In the genomic region with DNA sequence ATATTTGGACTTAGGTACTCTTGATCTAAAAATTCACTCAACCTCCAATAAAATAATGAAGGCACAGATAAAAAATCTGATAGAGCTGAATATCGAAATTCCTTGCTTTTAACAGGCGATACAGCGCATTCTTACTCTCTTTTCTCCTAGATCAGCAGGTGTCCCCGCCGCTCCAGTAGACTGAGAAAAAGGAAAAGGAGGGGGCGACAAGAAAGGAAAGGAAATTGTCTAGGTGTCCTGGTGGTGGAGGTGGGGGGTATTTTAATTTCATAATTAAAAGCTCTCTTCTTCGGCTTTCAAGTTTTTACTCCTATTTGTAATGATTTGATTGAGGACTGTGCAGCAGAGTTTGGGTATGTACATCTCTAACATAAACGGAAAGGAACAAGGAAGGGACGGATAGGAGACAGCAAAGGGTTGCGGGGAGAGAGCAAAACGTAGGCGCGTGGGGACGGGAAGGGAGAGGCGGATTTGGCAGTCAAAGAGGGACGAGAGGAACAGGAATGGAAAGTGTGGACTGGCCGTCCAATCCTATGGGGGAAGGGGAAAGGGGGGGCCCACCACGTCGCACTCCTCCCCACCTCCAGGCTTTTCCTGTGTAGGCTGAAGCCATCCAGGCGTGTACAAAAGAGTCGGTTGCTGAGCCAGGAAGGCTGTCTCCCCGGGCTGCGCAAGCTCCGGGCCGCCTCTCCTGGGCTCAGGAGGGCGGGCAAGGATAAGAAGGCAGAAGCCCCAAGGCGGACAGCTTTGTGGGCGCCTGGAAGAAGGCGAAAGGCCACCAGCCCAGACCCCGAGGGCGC, we compare ENCODE assay signal across 1 cellular context.
TF ChIP-seq lines count a peak whose summit lies in the region.

No MANE protein-coding gene starts in this region.

TF ChIP-seq in HEK293, 187 proteins besides CTCF, POLR2A, EP300 and RAD21 (continued from another document and continues in another):
- TF ChIP-seq, protein P1, sequence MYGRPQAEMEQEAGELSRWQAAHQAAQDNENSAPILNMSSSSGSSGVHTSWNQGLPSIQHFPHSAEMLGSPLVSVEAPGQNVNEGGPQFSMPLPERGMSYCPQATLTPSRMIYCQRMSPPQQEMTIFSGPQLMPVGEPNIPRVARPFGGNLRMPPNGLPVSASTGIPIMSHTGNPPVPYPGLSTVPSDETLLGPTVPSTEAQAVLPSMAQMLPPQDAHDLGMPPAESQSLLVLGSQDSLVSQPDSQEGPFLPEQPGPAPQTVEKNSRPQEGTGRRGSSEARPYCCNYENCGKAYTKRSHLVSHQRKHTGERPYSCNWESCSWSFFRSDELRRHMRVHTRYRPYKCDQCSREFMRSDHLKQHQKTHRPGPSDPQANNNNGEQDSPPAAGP (tag by site-specific recombination; IDR thresholded peaks at IDR 0.05) = no peak
- TF ChIP-seq ZNF416 (tag by site-specific recombination; IDR thresholded peaks at IDR 0.05) (no peak), ZNF561 (tag by site-specific recombination; IDR thresholded peaks at IDR 0.05; ENCODE audit: borderline replicate concordance) (no peak), WT1 (tag by site-specific recombination; IDR thresholded peaks at IDR 0.05) (peak; percentile 63), ZIC2 (tag by site-specific recombination; IDR thresholded peaks at IDR 0.05) (no peak), GLI2 (tag by site-specific recombination; IDR thresholded peaks at IDR 0.05; ENCODE audit: borderline replicate concordance, low read depth) (no peak), ZSCAN16 (tag by site-specific recombination; IDR thresholded peaks at IDR 0.05) (no peak), ZNF449 (tag by site-specific recombination; IDR thresholded peaks at IDR 0.05) (no peak), SCRT1 (tag by site-specific recombination; IDR thresholded peaks at IDR 0.05; ENCODE audit: borderline replicate concordance) (0 out of 2 replicates have a peak, but pooled peaks have one; percentile 37), SETDB1 (IDR thresholded peaks at IDR 0.05; ENCODE audit: insufficient read length, low read length) (no peak), ZBTB1 (tag by site-specific recombination; IDR thresholded peaks at IDR 0.05) (no peak), ZNF274 (IDR thresholded peaks at IDR 0.05; ENCODE audit: low read length) (no peak), ZNF274 (tag by site-specific recombination; IDR thresholded peaks at IDR 0.05; ENCODE audit: borderline replicate concordance) (no peak), ZNF626 (tag by site-specific recombination; IDR thresholded peaks at IDR 0.05) (no peak), YY2 (tag by site-specific recombination; IDR thresholded peaks at IDR 0.05) (no peak), ZSCAN23 (tag by site-specific recombination; IDR thresholded peaks at IDR 0.05) (no peak), ZNF830 (tag by site-specific recombination; IDR thresholded peaks at IDR 0.05; ENCODE audit: low read depth) (no peak), ZNF404 (tag by site-specific recombination; IDR thresholded peaks at IDR 0.05) (no peak), RBAK (tag by site-specific recombination; IDR thresholded peaks at IDR 0.05) (no peak), ZNF426 (tag by site-specific recombination; IDR thresholded peaks at IDR 0.05) (no peak), ZNF670 (tag by site-specific recombination; IDR thresholded peaks at IDR 0.05; ENCODE audit: low read depth) (no peak), BCL6B (tag by site-specific recombination; IDR thresholded peaks at IDR 0.05) (no peak), ZNF747 (tag by site-specific recombination; IDR thresholded peaks at IDR 0.05) (no peak), ZEB2 (tag by site-specific recombination; IDR thresholded peaks at IDR 0.05) (peak; percentile 55; the same call in 1 of the 2 replicates), SP7 (tag by site-specific recombination; IDR thresholded peaks at IDR 0.05) (peak; percentile 70; the same call in 1 of the 2 replicates), ZNF621 (tag by site-specific recombination; IDR thresholded peaks at IDR 0.05) (no peak), ZFHX2 (tag by site-specific recombination; conservative IDR thresholded peaks at IDR 0.05) (peak; percentile 96), ZNF555 (tag by site-specific recombination; conservative IDR thresholded peaks at IDR 0.05) (no peak), ZNF121 (tag by site-specific recombination; IDR thresholded peaks at IDR 0.05) (no peak), ZNF548 (tag by site-specific recombination; IDR thresholded peaks at IDR 0.05) (no peak), ZNF37A (tag by site-specific recombination; IDR thresholded peaks at IDR 0.05) (no peak), ZNF157 (tag by site-specific recombination; IDR thresholded peaks at IDR 0.05) (no peak), ZNF341 (tag by site-specific recombination; IDR thresholded peaks at IDR 0.05; ENCODE audit: low read depth) (peak; percentile 86), ZNF596 (tag by site-specific recombination; IDR thresholded peaks at IDR 0.05) (no peak), ZNF211 (tag by site-specific recombination; IDR thresholded peaks at IDR 0.05; ENCODE audit: low read depth) (no peak), ZNF23 (tag by site-specific recombination; IDR thresholded peaks at IDR 0.05; ENCODE audit: borderline replicate concordance) (no peak), ZNF707 (tag by site-specific recombination; IDR thresholded peaks at IDR 0.05) (no peak), ZNF423 (tag by site-specific recombination; IDR thresholded peaks at IDR 0.05) (no peak), ZNF175 (tag by site-specific recombination; IDR thresholded peaks at IDR 0.05) (no peak), ZNF266 (tag by site-specific recombination; IDR thresholded peaks at IDR 0.05; ENCODE audit: low read depth) (no peak), TRIM28 (IDR thresholded peaks at IDR 0.05; ENCODE audit: borderline replicate concordance, low read length) (peak; percentile 77; the same call in 1 of the 2 replicates), ZFP37 (tag by site-specific recombination; IDR thresholded peaks at IDR 0.05) (peak; percentile 96), ZNF558 (tag by site-specific recombination; IDR thresholded peaks at IDR 0.05) (peak; percentile 28; the same call in 1 of the 2 replicates), REPIN1 (tag by site-specific recombination; IDR thresholded peaks at IDR 0.05; ENCODE audit: low read depth) (no peak)
- TF ChIP-seq, protein P2, sequence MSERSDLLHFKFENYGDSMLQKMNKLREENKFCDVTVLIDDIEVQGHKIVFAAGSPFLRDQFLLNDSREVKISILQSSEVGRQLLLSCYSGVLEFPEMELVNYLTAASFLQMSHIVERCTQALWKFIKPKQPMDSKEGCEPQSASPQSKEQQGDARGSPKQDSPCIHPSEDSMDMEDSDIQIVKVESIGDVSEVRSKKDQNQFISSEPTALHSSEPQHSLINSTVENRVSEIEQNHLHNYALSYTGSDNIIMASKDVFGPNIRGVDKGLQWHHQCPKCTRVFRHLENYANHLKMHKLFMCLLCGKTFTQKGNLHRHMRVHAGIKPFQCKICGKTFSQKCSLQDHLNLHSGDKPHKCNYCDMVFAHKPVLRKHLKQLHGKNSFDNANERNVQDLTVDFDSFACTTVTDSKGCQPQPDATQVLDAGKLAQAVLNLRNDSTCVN (tag by site-specific recombination; optimal IDR thresholded peaks at IDR 0.05) = no peak
- TF ChIP-seq, protein P3, sequence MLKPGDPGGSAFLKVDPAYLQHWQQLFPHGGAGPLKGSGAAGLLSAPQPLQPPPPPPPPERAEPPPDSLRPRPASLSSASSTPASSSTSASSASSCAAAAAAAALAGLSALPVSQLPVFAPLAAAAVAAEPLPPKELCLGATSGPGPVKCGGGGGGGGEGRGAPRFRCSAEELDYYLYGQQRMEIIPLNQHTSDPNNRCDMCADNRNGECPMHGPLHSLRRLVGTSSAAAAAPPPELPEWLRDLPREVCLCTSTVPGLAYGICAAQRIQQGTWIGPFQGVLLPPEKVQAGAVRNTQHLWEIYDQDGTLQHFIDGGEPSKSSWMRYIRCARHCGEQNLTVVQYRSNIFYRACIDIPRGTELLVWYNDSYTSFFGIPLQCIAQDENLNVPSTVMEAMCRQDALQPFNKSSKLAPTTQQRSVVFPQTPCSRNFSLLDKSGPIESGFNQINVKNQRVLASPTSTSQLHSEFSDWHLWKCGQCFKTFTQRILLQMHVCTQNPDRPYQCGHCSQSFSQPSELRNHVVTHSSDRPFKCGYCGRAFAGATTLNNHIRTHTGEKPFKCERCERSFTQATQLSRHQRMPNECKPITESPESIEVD (tag by site-specific recombination; IDR thresholded peaks at IDR 0.05) = no peak
- TF ChIP-seq, protein P4, sequence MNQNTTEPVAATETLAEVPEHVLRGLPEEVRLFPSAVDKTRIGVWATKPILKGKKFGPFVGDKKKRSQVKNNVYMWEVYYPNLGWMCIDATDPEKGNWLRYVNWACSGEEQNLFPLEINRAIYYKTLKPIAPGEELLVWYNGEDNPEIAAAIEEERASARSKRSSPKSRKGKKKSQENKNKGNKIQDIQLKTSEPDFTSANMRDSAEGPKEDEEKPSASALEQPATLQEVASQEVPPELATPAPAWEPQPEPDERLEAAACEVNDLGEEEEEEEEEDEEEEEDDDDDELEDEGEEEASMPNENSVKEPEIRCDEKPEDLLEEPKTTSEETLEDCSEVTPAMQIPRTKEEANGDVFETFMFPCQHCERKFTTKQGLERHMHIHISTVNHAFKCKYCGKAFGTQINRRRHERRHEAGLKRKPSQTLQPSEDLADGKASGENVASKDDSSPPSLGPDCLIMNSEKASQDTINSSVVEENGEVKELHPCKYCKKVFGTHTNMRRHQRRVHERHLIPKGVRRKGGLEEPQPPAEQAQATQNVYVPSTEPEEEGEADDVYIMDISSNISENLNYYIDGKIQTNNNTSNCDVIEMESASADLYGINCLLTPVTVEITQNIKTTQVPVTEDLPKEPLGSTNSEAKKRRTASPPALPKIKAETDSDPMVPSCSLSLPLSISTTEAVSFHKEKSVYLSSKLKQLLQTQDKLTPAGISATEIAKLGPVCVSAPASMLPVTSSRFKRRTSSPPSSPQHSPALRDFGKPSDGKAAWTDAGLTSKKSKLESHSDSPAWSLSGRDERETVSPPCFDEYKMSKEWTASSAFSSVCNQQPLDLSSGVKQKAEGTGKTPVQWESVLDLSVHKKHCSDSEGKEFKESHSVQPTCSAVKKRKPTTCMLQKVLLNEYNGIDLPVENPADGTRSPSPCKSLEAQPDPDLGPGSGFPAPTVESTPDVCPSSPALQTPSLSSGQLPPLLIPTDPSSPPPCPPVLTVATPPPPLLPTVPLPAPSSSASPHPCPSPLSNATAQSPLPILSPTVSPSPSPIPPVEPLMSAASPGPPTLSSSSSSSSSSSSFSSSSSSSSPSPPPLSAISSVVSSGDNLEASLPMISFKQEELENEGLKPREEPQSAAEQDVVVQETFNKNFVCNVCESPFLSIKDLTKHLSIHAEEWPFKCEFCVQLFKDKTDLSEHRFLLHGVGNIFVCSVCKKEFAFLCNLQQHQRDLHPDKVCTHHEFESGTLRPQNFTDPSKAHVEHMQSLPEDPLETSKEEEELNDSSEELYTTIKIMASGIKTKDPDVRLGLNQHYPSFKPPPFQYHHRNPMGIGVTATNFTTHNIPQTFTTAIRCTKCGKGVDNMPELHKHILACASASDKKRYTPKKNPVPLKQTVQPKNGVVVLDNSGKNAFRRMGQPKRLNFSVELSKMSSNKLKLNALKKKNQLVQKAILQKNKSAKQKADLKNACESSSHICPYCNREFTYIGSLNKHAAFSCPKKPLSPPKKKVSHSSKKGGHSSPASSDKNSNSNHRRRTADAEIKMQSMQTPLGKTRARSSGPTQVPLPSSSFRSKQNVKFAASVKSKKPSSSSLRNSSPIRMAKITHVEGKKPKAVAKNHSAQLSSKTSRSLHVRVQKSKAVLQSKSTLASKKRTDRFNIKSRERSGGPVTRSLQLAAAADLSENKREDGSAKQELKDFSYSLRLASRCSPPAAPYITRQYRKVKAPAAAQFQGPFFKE (tag by site-specific recombination; IDR thresholded peaks at IDR 0.05; ENCODE audit: borderline replicate concordance) = no peak
- TF ChIP-seq, protein P5, sequence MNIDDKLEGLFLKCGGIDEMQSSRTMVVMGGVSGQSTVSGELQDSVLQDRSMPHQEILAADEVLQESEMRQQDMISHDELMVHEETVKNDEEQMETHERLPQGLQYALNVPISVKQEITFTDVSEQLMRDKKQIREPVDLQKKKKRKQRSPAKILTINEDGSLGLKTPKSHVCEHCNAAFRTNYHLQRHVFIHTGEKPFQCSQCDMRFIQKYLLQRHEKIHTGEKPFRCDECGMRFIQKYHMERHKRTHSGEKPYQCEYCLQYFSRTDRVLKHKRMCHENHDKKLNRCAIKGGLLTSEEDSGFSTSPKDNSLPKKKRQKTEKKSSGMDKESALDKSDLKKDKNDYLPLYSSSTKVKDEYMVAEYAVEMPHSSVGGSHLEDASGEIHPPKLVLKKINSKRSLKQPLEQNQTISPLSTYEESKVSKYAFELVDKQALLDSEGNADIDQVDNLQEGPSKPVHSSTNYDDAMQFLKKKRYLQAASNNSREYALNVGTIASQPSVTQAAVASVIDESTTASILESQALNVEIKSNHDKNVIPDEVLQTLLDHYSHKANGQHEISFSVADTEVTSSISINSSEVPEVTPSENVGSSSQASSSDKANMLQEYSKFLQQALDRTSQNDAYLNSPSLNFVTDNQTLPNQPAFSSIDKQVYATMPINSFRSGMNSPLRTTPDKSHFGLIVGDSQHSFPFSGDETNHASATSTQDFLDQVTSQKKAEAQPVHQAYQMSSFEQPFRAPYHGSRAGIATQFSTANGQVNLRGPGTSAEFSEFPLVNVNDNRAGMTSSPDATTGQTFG (tag by site-specific recombination; IDR thresholded peaks at IDR 0.05; ENCODE audit: borderline replicate concordance) = no peak
